In the genomic region with DNA sequence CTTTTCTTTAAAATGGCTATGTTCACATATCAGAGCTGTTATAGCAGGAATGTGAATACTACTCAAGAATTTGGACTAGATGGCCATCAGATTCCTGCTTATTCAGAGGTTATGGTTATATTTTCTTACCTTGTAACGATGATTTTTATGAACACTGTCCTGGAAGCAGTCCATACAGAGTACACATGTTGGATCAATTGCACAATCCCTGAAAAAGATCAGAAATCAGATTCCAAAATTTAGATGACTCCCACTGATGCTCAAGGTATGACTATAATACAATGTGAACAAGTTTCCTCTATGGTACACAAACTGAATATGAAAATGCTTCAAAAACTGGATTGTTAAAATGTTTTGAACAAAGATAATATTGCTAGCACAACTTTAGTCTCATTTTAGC, we compare ENCODE assay signal across 25 cellular contexts.
"Had no signal": no experiment of that assay in that cellular context is flagged by ENCODE, and none has a peak within 500 bp of the region (broad histone marks: within the 10 kb centered on the region; RNA-seq: fewer than 3 reads in every experiment).

No MANE protein-coding gene starts in this region.

- H3K4me1 Mint-ChIP-seq: nephron had no signal

- DNase-seq: hypothalamus; immature natural killer cell; kidney; left colon; left lung; naive thymus-derived CD8-positive, alpha-beta T cell; nucleus accumbens; retina; right cardiac atrium; sigmoid colon; small intestine; spleen; stimulated activated CD4-positive, alpha-beta T cell treated with anti-CD3 and anti-CD28 coated beads, Interleukin-4, amount 100 ng/mL, for 24 hours; stimulated activated naive CD8-positive, alpha-beta T cell treated with anti-CD3 and anti-CD28 coated beads, Interleukin-15, Interleukin-2, amounts not matched to agents 100 U/mL and 50 U/mL, for 24 hours; stomach; testis; thyroid gland; transverse colon; upper lobe of left lung had no signal

- ATAC-seq: left colon; left lung; naive thymus-derived CD8-positive, alpha-beta T cell; right cardiac atrium; stimulated activated memory B cell treated with anti-CD40 and anti-IgM and Interleukin-4, amounts not matched to agents 10 μg/mL and 1 μg/mL and 100 μg/mL, for 72 hours; stimulated activated naive CD8-positive, alpha-beta T cell treated with anti-CD3 and anti-CD28 coated beads, Interleukin-15, Interleukin-2, amounts not matched to agents 100 U/mL and 50 U/mL, for 24 hours had no signal

- H3K9me3 ChIP-seq: left lung, prostate gland, sigmoid colon, spleen, stomach, testis, thyroid gland, transverse colon, upper lobe of left lung, vagina had no signal

- H3K9me3 Mint-ChIP-seq: immature natural killer cell; naive thymus-derived CD8-positive, alpha-beta T cell; nephron; stimulated activated memory B cell treated with anti-CD40 and anti-IgM and Interleukin-4, amounts not matched to agents 10 μg/mL and 1 μg/mL and 100 μg/mL, for 72 hours had no signal

- H3K27ac ChIP-seq: left lung, prostate gland, sigmoid colon, spleen, stomach, testis, thyroid gland, transverse colon, upper lobe of left lung, vagina had no signal

- H3K36me3 ChIP-seq: prostate gland had no signal

- H3K4me3 Mint-ChIP-seq: immature natural killer cell; naive thymus-derived CD8-positive, alpha-beta T cell; nephron; neural crest cell; stimulated activated memory B cell treated with anti-CD40 and anti-IgM and Interleukin-4, amounts not matched to agents 10 μg/mL and 1 μg/mL and 100 μg/mL, for 72 hours had no signal

- H3K4me1 ChIP-seq: prostate gland had no signal

- H3K27me3 ChIP-seq: left lung, sigmoid colon, spleen, stomach, testis, thyroid gland, transverse colon, upper lobe of left lung, vagina had no signal

- H3K4me3 ChIP-seq: left lung, lung, prostate gland, sigmoid colon, spleen, stomach, testis, thyroid gland, transverse colon, upper lobe of left lung, vagina had no signal

- H3K27ac Mint-ChIP-seq: nephron; stimulated activated memory B cell treated with anti-CD40 and anti-IgM and Interleukin-4, amounts not matched to agents 10 μg/mL and 1 μg/mL and 100 μg/mL, for 72 hours had no signal

- H3K27me3 Mint-ChIP-seq: naive thymus-derived CD8-positive, alpha-beta T cell; stimulated activated memory B cell treated with anti-CD40 and anti-IgM and Interleukin-4, amounts not matched to agents 10 μg/mL and 1 μg/mL and 100 μg/mL, for 72 hours had no signal
